ENCODE assay signal across 8 cellular contexts in the genomic region with DNA sequence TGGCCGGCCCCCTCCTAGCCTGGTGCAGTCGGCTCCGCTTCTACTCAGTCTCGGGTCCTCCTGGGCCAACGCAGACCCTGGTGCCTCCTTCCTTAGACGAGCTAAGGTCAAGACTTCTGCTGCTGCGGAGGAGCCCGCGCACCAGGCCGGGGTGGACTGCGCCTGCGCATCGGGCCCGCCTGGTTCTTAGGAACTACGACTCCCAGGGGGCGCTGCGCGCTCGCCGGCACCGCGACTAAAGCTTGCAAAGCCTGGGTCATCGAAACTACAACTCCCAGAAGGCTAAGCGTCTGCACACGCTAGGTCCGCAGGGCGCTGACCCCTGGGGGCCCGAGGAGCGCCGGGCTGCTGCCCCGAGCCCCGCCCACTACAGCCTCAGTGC. TPM values are rescaled to one million over a fixed set of nuclear protein-coding genes. Genes with fewer than 3 reads are reported as not detected.
DNase-seq lines count a peak whose midpoint lies in the region; ATAC-seq and TF ChIP-seq lines count a peak whose summit lies in the region.

A gene (minus strand): TSS at position 145 of the 382 bp plus-strand sequence. CDS start 6,559 bp downstream, outside the sequence.

- peak within 1 kb of the TSS; percentile 82 for H3K4me3 Mint-ChIP-seq in dendritic cell treated with granulocyte-macrophage colony-stimulating factor and Interleukin-4, amounts not matched to agents 40 ng/mL and 50 ng/mL, for 4 days
- peak within 1 kb of the TSS; percentile 95 for H3K4me3 Mint-ChIP-seq in memory B cell

- H3K36me3 Mint-ChIP-seq in dendritic cell treated with granulocyte-macrophage colony-stimulating factor and Interleukin-4, amounts not matched to agents 40 ng/mL and 50 ng/mL, for 4 days (ENCODE audit: low read depth), result peaks cover 5% of the 10 kb centered on the region
- H3K36me3 Mint-ChIP-seq in memory B cell, result peaks cover 8% of the 10 kb centered on the region

- H3K36me3 ChIP-seq in Karpas-422 (ENCODE audit: insufficient read depth, low read length), result no peaks in the 10 kb centered on the region

- H3K27ac Mint-ChIP-seq in dendritic cell treated with granulocyte-macrophage colony-stimulating factor and Interleukin-4, amounts not matched to agents 40 ng/mL and 50 ng/mL, for 4 days, result peak within 1 kb of the TSS; percentile 67
- peak within 1 kb of the TSS; percentile 72 for H3K27ac Mint-ChIP-seq in memory B cell

- H3K79me2 ChIP-seq in Karpas-422 (ENCODE audit: low read length), result no peaks in the 10 kb centered on the region

- ATAC-seq in memory B cell (ENCODE audit: low read depth), result peak; percentile 94
- ATAC-seq in GM21737 (IDR thresholded peaks at IDR 0.05; ENCODE audit: unreplicated experiment), result no peak

- no peaks in the 10 kb centered on the region for H3K9me2 ChIP-seq in Karpas-422 (replicated peaks; ENCODE audit: insufficient read depth, low read length)

- H3K9me3 ChIP-seq in Karpas-422 (ENCODE audit: low read length), result peaks cover 33% of the 10 kb centered on the region

- H3K27me3 ChIP-seq in HL-60 (ENCODE audit: insufficient read depth, poor library complexity, severe bottlenecking), result no peaks in the 10 kb centered on the region
- no peaks in the 10 kb centered on the region for H3K27me3 ChIP-seq in Karpas-422 (ENCODE audit: low read length)

- DNase-seq in HL-60 (ENCODE audit: low read depth in 1 of 2, low spot score in 1 of 2), result peak; percentile 24 to 90
- DNase-seq in activated CD4-positive, alpha-beta T cell treated with anti-CD3 and anti-CD28 coated beads, Interleukin-2, amount 50 U/mL, for 4 hours, result peak; percentile 69 to 73
- DNase-seq in memory B cell (ENCODE audit: low spot score in 2 of 2), result peak; percentile 80 to 84
- DNase-seq in stimulated activated CD8-positive, alpha-beta memory T cell treated with anti-CD3 and anti-CD28 coated beads, Interleukin-15, amount 100 ng/mL, for 4 hours (ENCODE audit: low read depth in 2 of 2), result peak; percentile 56 to 61
- no peak for DNase-seq in Karpas-422
- DNase-seq in NCI-H128 (lab: John Stamatoyannopoulos, UW; ENCODE audit: unreplicated experiment), result no peak

- H2AFZ ChIP-seq in Karpas-422 (ENCODE audit: low read length), result no peak within 1 kb of the TSS

- H3K4me2 ChIP-seq in Karpas-422 (ENCODE audit: low read depth, low read length, poor library complexity, severe bottlenecking), result no peak within 1 kb of the TSS

- H3K4me1 Mint-ChIP-seq in dendritic cell treated with granulocyte-macrophage colony-stimulating factor and Interleukin-4, amounts not matched to agents 40 ng/mL and 50 ng/mL, for 4 days (ENCODE audit: low read depth), result peaks cover 12% of the 10 kb centered on the region
- H3K4me1 Mint-ChIP-seq in memory B cell, result peaks cover 10% of the 10 kb centered on the region

- no peak for TF ChIP-seq CTCF in HL-60 (IDR thresholded peaks at IDR 0.05; ENCODE audit: insufficient read depth, low read length)

- H3K9ac ChIP-seq in Karpas-422 (ENCODE audit: low read length), result no peak within 1 kb of the TSS

- no peaks in the 10 kb centered on the region for H3K4me1 ChIP-seq in Karpas-422 (ENCODE audit: low read length)

- H3K27ac ChIP-seq in HL-60 (replicated peaks), result peak within 1 kb of the TSS; percentile 66
- no peak within 1 kb of the TSS for H3K27ac ChIP-seq in Karpas-422 (ENCODE audit: low read length)

- H3K4me3 ChIP-seq in HL-60 (replicated peaks; ENCODE audit: insufficient read depth, low read length), result peak within 1 kb of the TSS; percentile 1; the same call in 1 of the 2 replicates
- no peak within 1 kb of the TSS for H3K4me3 ChIP-seq in Karpas-422 (ENCODE audit: low read length)

- intact Hi-C loops in dendritic cell treated with granulocyte-macrophage colony-stimulating factor and Interleukin-4, amounts not matched to agents 40 ng/mL and 50 ng/mL, for 4 days (cut with micrococcal nuclease), result no loop called here

- peaks cover 67% of the 10 kb centered on the region for H3K9me3 Mint-ChIP-seq in dendritic cell treated with granulocyte-macrophage colony-stimulating factor and Interleukin-4, amounts not matched to agents 40 ng/mL and 50 ng/mL, for 4 days
- H3K9me3 Mint-ChIP-seq in memory B cell, result peaks cover 4% of the 10 kb centered on the region

- no peaks in the 10 kb centered on the region for H4K20me1 ChIP-seq in Karpas-422 (ENCODE audit: insufficient read depth, low read depth, low read length)

- H3K27me3 Mint-ChIP-seq in dendritic cell treated with granulocyte-macrophage colony-stimulating factor and Interleukin-4, amounts not matched to agents 40 ng/mL and 50 ng/mL, for 4 days, result no peaks in the 10 kb centered on the region
- no peaks in the 10 kb centered on the region for H3K27me3 Mint-ChIP-seq in memory B cell

RNA-seq across cellular contexts. Expression of the gene that starts here (rescaled TPM):
- not detected in 2 replicates for total RNA-seq in Karpas-422 (2014; rRNA removed; shearing (Covaris generic); ENCODE audit: low replicate concordance)

Comparison
In these comparisons a context has a peak if more than half of its experiments do, and no peak if none do; other contexts are left out.
1. DNase-seq: peak in HL-60 (2 of 2), activated CD4-positive, alpha-beta T cell treated with anti-CD3 and anti-CD28 coated beads, Interleukin-2, amount 50 U/mL, for 4 hours (2 of 2), memory B cell (2 of 2) and stimulated activated CD8-positive, alpha-beta memory T cell treated with anti-CD3 and anti-CD28 coated beads, Interleukin-15, amount 100 ng/mL, for 4 hours (2 of 2); none in Karpas-422 (single experiment) and NCI-H128 (single experiment).